In genomic region chrX:16807548-16807947, GRCh38 we compare ENCODE assay signal across 9 cellular contexts. TPM values are rescaled to one million over a fixed set of nuclear protein-coding genes. Genes with fewer than 3 reads are reported as not detected.
DNase-seq lines count a peak whose midpoint lies in the region; ATAC-seq, FAIRE-seq and TF ChIP-seq lines count a peak whose summit lies in the region.
"Had no signal": no experiment of that assay in that cellular context is flagged by ENCODE, and none has a peak within 500 bp of the region (broad histone marks: within the 10 kb centered on the region; RNA-seq: fewer than 3 reads in every experiment).

No MANE protein-coding gene starts in this region.

- H3K23ac ChIP-seq in H9 (ENCODE audit: insufficient read length, low read depth, low read length): no peak overlapping the region

- TF ChIP-seq RAD21 in GM12878 (IDR thresholded peaks at IDR 0.05; ENCODE audit: insufficient read depth, low read depth, low read length): no peak

- intact Hi-C loops in GM12878 (cut with micrococcal nuclease; ENCODE audit: unreplicated experiment): no loop called here

- POLR2A ChIA-PET in GM12878 (lab: Charles Lee): interaction anchor here (1.0 kb wide), 1 partner anchor 94 kb away, joined by 3 read pairs; no protein-coding TSS in a partner anchor

- no peak overlapping the region for H3K9ac ChIP-seq in H9 (ENCODE audit: extremely low read depth, insufficient read length, low read length)
- no peak overlapping the region for H3K9ac ChIP-seq in GM12878 (ENCODE audit: control insufficient read depth, insufficient read depth, low read length)

- H2AFZ ChIP-seq in H9 (ENCODE audit: low read length) (no peak overlapping the region), GM12878 (ENCODE audit: control insufficient read depth, low read depth, low read length) (no peak overlapping the region)

- ATAC-seq in GM12878 (peak; percentile 55), GM19324 (IDR thresholded peaks at IDR 0.05; ENCODE audit: low FRiP score, unreplicated experiment) (no peak), GM19035 (IDR thresholded peaks at IDR 0.05; ENCODE audit: unreplicated experiment) (no peak)

- no peak overlapping the region for H3K4ac ChIP-seq in H9 (ENCODE audit: low read depth, low read length)

- peaks cover 15 to 38% (median 26%) of the 10 kb centered on the region in 3 experiments; a peak in 6 of 7 replicates for H3K36me3 Mint-ChIP-seq in H9 (ENCODE audit: insufficient read depth in 1 of 3, low read depth in 3 of 3)

- H3K27ac ChIP-seq in H9 (ENCODE audit: insufficient read length, low read depth, low read length) (no peak overlapping the region), GM12878 (ENCODE audit: control insufficient read depth, insufficient read depth) (no peak overlapping the region)

- BruUV-seq in GM12878 (replicated peaks; lab: Mats Ljungman, UMichigan): no TSS peak

- H3K4me1 ChIP-seq in H9 (ENCODE audit: insufficient read depth, low read length) (no peaks in the 10 kb centered on the region; the same call in 1 of the 2 replicates), GM12878 (ENCODE audit: control insufficient read depth, insufficient read depth, low read length) (no peaks in the 10 kb centered on the region)

- H3K4me3 ChIP-seq in GM12878: no peak overlapping the region

- H2BK20ac ChIP-seq in H9 (ENCODE audit: low read depth, low read length, poor library complexity, severe bottlenecking): no peak overlapping the region

- no peak overlapping the region for H3K56ac ChIP-seq in H9 (ENCODE audit: insufficient read length, low read depth, low read length)

- H3K23me2 ChIP-seq in H9 (ENCODE audit: insufficient read length, low read depth, low read length, poor library complexity, severe bottlenecking): no peaks in the 10 kb centered on the region

- TF ChIP-seq POLR2A in GM12878 (IDR thresholded peaks at IDR 0.05; ENCODE audit: low read depth, low read length): no peak

- DNase-seq in 8988T: peak; percentile 32
- DNase-seq in H9: no peak
- no peak for DNase-seq in GM12878 (ENCODE audit: low read depth, low spot score)
- DNase-seq in kidney tubule cell (ENCODE audit: low spot score): peak; percentile 39
- DNase-seq in stimulated activated CD4-positive, alpha-beta T cell treated with anti-CD3 and anti-CD28 coated beads, Interleukin-1b, Interleukin-23, amount 100 ng/mL, for 48 hours: no peak
- no peak for DNase-seq in NCI-H1092 (lab: John Stamatoyannopoulos, UW)
- DNase-seq: kidney glomerular epithelial cell had no signal

- H3K79me2 ChIP-seq in H9 (ENCODE audit: insufficient read depth, low read length) (peaks cover 35% of the 10 kb centered on the region; the same call in 1 of the 2 replicates), GM12878 (ENCODE audit: control insufficient read depth, insufficient read depth, low read length) (peaks cover 10% of the 10 kb centered on the region)

- TF ChIP-seq EP300 in GM12878 (IDR thresholded peaks at IDR 0.05; ENCODE audit: borderline replicate concordance in 1 of 2, control insufficient read depth in 1 of 2, low read depth in 2 of 2, low read length in 2 of 2): no peak

- SMC1A ChIA-PET in GM12878 (lab: Charles Lee; ENCODE audit: uncharacterized antibody, unreplicated experiment): interaction anchor here (0.6 to 1.5 kb wide), 4 partner anchors 15 to 314 kb away, joined by 3 to 6 read pairs (median 3); no protein-coding TSS in a partner anchor

- peaks cover 17% of the 10 kb centered on the region for H3K79me1 ChIP-seq in H9 (ENCODE audit: insufficient read depth, low read depth, low read length, poor library complexity, severe bottlenecking)

- H3K4me3 Mint-ChIP-seq in H9: no peak overlapping the region

- H3K9me3 ChIP-seq in H9 (ENCODE audit: control insufficient read depth, low read depth, low read length): no peaks in the 10 kb centered on the region
- H3K9me3 ChIP-seq in GM12878 (replicated peaks; ENCODE audit: control insufficient read depth, insufficient read depth, low read length): no peaks in the 10 kb centered on the region

- no peak for FAIRE-seq in GM12878 (lab: Jason Lieb, UNC)

- no peaks in the 10 kb centered on the region for H3K9me3 Mint-ChIP-seq in H9

- in situ Hi-C loops in GM12878 (cut with MboI): no loop called here

- H3K4me1 Mint-ChIP-seq in H9: peaks cover 20 to 24% of the 10 kb centered on the region in 2 experiments

- H2BK5ac ChIP-seq in H9 (ENCODE audit: insufficient read length, low read length): no peak overlapping the region

- H3K4me2 ChIP-seq in H9 (ENCODE audit: insufficient read depth, insufficient read length, low read length): no peak overlapping the region
- no peak overlapping the region for H3K4me2 ChIP-seq in GM12878 (ENCODE audit: control insufficient read depth, insufficient read depth)

- H2AK5ac ChIP-seq in H9 (ENCODE audit: insufficient read length, low read length): no peak overlapping the region

- H3K27me3 Mint-ChIP-seq in H9 (ENCODE audit: low read depth): no peaks in the 10 kb centered on the region

- TF ChIP-seq CTCF in H9 (conservative IDR thresholded peaks at IDR 0.05) (peak; percentile 42), GM12878 (IDR thresholded peaks at IDR 0.05 in 2 of 3, conservative IDR thresholded peaks at IDR 0.05 in 1 of 3; ENCODE audit: control insufficient read depth in 2 of 3, extremely low read depth in 1 of 3, insufficient read depth in 1 of 3, low read depth in 3 of 3, low read length in 3 of 3) (no peak)

- RAD21 ChIA-PET in GM12878 (lab: Charles Lee; ENCODE audit: unreplicated experiment): interaction anchor here (0.7 kb wide), 1 partner anchor 19 kb away, joined by 3 read pairs; no protein-coding TSS in a partner anchor

- no peak overlapping the region for H2BK12ac ChIP-seq in H9 (ENCODE audit: insufficient read length, low read depth, low read length)

- no peaks in the 10 kb centered on the region; a peak in 2 of 4 replicates for H3K36me3 ChIP-seq in GM12878 (ENCODE audit: control insufficient read depth in 2 of 2, insufficient read depth in 2 of 2, low read length in 1 of 2)

- CTCF ChIA-PET in GM12878 (lab: Yijun Ruan, JAX): interaction anchor here (0.7 to 1.1 kb wide), 3 partner anchors 18 to 239 kb away, joined by 3 to 5 read pairs (median 3); no protein-coding TSS in a partner anchor

- H3K18ac ChIP-seq in H9 (ENCODE audit: insufficient read length, low read depth, low read length): no peak overlapping the region

- no peak overlapping the region for H2BK15ac ChIP-seq in H9 (ENCODE audit: low read depth, low read length)

- no peak overlapping the region for H2BK120ac ChIP-seq in H9 (ENCODE audit: low read depth, low read length, poor library complexity, severe bottlenecking)

- H3K27me3 ChIP-seq in H9 (ENCODE audit: insufficient read depth, low read length) (no peaks in the 10 kb centered on the region), GM12878 (replicated peaks in 1 of 2; ENCODE audit: control insufficient read depth in 2 of 2, insufficient read depth in 2 of 2, low read length in 1 of 2) (no peaks in the 10 kb centered on the region)

- no peak overlapping the region for H4K91ac ChIP-seq in H9 (ENCODE audit: insufficient read length, low read depth, low read length)

- H4K5ac ChIP-seq in H9 (ENCODE audit: insufficient read length, low read depth, low read length): no peak overlapping the region

- H3K14ac ChIP-seq in H9 (ENCODE audit: insufficient read depth, low read length): no peak overlapping the region

- H4K20me1 ChIP-seq in H9 (ENCODE audit: control insufficient read depth, insufficient read depth, insufficient read length): no peaks in the 10 kb centered on the region
- H4K20me1 ChIP-seq in GM12878 (ENCODE audit: control insufficient read depth, insufficient read depth): no peaks in the 10 kb centered on the region

- H3T11ph ChIP-seq in H9 (ENCODE audit: low read length): no peak overlapping the region

- no peak overlapping the region; a peak in 1 of 7 replicates for H3K27ac Mint-ChIP-seq in H9

- H4K8ac ChIP-seq in H9 (replicated peaks; ENCODE audit: insufficient read length, low read depth, low read length): no peak overlapping the region

TF ChIP-seq in GM12878, 131 proteins besides CTCF, POLR2A, EP300 and RAD21 (continues in another document):
- TF ChIP-seq SMARCA5 (IDR thresholded peaks at IDR 0.05) (no peak), RUNX3 (IDR thresholded peaks at IDR 0.05; ENCODE audit: low read length) (no peak), MLLT1 (IDR thresholded peaks at IDR 0.05) (no peak), GATAD2B (conservative IDR thresholded peaks at IDR 0.05; ENCODE audit: low read depth) (no peak), BMI1 (IDR thresholded peaks at IDR 0.05; ENCODE audit: borderline replicate concordance) (no peak), BHLHE40 (IDR thresholded peaks at IDR 0.05; ENCODE audit: borderline replicate concordance in 1 of 2, low read depth in 2 of 2, low read length in 1 of 2) (no peak), KAT2A (conservative IDR thresholded peaks at IDR 0.05; ENCODE audit: control insufficient read depth, low read depth, low read length) (no peak)

RNA-seq across cellular contexts. Expression of gene TXLNG, which starts 21.3 kb away (rescaled TPM):
- total RNA-seq in H9 (2021) (87.8 and 90.7 TPM in 2 replicates), GM12878 (2014; rRNA removed) (18.9 and 20.5 TPM in 2 replicates), GM12878 (2014; rRNA removed; fragmentation: Illumina TruSeq; extraction: Trizol) (27.5 and 29.5 TPM in 2 replicates), GM12878 (2021) (19.7 and 20.1 TPM in 2 replicates)
- 23.7 and 24.1 TPM in 2 replicates for total RNA-seq in GM12878 (2013; cell fraction: nucleolus; rRNA removed)
- polyA plus RNA-seq in GM12878 (2011; ENCODE audit: low read depth): 9.9 TPM
- polyA plus RNA-seq in GM12878 (2011; rRNA removed) (40.7 and 46.2 TPM in 2 replicates), GM12878 (2014; fragmentation: Illumina TruSeq; extraction: Trizol) (33.4 and 40.9 TPM in 2 replicates), GM12878 (2014; fragmentation: Nextera tagmentation; extraction: Ambion mirVana) (10 to 100 TPM in 1 of 2 experiments, 1 to 10 TPM in 1; 9.9 to 13.2 TPM), GM12878 (2014; rRNA removed) (20.9 and 25.6 TPM in 2 replicates), GM12878 (2016; fragmentation: Nextera tagmentation; extraction: Ambion mirVana) (10 to 100 TPM; 17.6 to 17.8 TPM)
- 16.9 and 20.0 TPM in 2 replicates for polyA plus RNA-seq in GM12878 (2011; cell fraction: cytosol; rRNA removed)
- polyA plus RNA-seq in GM12878 (2011; cell fraction: nucleus; rRNA removed): 35.0 and 35.4 TPM in 2 replicates
- 13.8 and 14.7 TPM in 2 replicates for polyA plus RNA-seq in GM12878 (2012)
- 13.5 and 17.5 TPM in 2 replicates for polyA minus RNA-seq in GM12878 (2011; rRNA and poly(A)+ RNA removed)
- 6.8 and 9.8 TPM in 2 replicates for polyA minus RNA-seq in GM12878 (2011; cell fraction: cytosol; rRNA and poly(A)+ RNA removed)
- 6.2 and 9.4 TPM in 2 replicates for polyA minus RNA-seq in GM12878 (2011; cell fraction: nucleus; rRNA and poly(A)+ RNA removed)

Comparison
In these comparisons a context has a peak if more than half of its experiments do, and no peak if none do; other contexts are left out.
1. DNase-seq: peak in 8988T (single experiment) and kidney tubule cell (single experiment); none in H9 (single experiment), GM12878 (single experiment), stimulated activated CD4-positive, alpha-beta T cell treated with anti-CD3 and anti-CD28 coated beads, Interleukin-1b, Interleukin-23, amount 100 ng/mL, for 48 hours (single experiment) and NCI-H1092 (single experiment).